Comparison of ENCODE assay signal across 8 cellular contexts in the genomic region with DNA sequence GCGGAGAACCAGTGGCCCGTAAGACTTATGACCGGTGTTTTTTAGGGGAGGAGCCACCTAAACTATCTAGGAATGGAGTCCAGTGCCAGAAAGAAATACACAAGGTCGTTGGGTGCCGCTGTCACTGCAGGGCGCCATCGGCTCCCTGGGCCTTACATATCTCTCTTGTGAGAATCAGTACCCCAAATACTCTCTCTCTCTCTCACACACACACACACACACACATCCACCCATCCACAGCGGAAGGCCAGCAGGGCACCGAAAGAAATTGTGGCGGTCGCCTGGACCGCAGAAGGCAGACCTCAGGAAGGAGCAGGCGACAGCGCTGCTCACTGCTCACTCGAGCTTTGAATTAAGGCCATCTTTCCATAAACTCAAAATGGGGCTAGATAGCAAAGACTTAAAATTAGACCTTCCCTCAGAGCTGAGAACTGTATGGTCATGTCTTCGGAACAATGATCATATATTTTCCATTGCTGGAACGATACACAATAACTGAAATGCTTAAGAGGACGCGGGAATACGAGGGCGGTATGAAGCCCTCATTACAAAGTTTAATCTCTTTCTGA. TPM values are rescaled to one million over a fixed set of nuclear protein-coding genes. Genes with fewer than 3 reads are reported as not detected.
DNase-seq lines count a peak whose midpoint lies in the region; TF ChIP-seq lines count a peak whose summit lies in the region.

No MANE protein-coding gene starts in this region.

- H3K27me3 ChIP-seq in GM23248 (replicated peaks; ENCODE audit: insufficient read depth) (peaks cover 27% of the 10 kb centered on the region; the same call in 1 of the 2 replicates), mucosa of rectum (ENCODE audit: control insufficient read depth in 2 of 2, insufficient read depth in 2 of 2, low read length in 2 of 2) (peaks cover 5 to 16% of the 10 kb centered on the region in 2 donors), PC-9 (ENCODE audit: insufficient read depth, low read depth) (no peaks in the 10 kb centered on the region), ovary (no peaks in the 10 kb centered on the region), sigmoid colon (peaks cover 20 to 65% (median 41%) of the 10 kb centered on the region in 3 donors)

- TF ChIP-seq CTCF in PC-9 (conservative IDR thresholded peaks at IDR 0.05) = no peak
- TF ChIP-seq CTCF in ovary (IDR thresholded peaks at IDR 0.05) = no peak
- TF ChIP-seq CTCF in sigmoid colon (IDR thresholded peaks at IDR 0.05) = no peak

- BruUV-seq in PC-9 (replicated peaks; lab: Mats Ljungman, UMichigan) = no TSS peak

- H3K9me3 ChIP-seq in GM23248 (ENCODE audit: low read depth) (no peaks in the 10 kb centered on the region), mucosa of rectum (ENCODE audit: control insufficient read depth in 2 of 2, low read length in 2 of 2) (peaks cover 0 to 3% of the 10 kb centered on the region in 2 donors), PC-9 (ENCODE audit: insufficient read depth, low read depth) (no peaks in the 10 kb centered on the region), ovary (no peaks in the 10 kb centered on the region), sigmoid colon (no peaks in the 10 kb centered on the region)

- peak overlapping the region; percentile 73 for H3K4me3 Mint-ChIP-seq in activated T-cell treated with anti-CD3 and anti-CD28 coated beads, Interleukin-2, amount 50 U/mL, for 24 hours

- no peak for TF ChIP-seq EP300 in ovary (IDR thresholded peaks at IDR 0.05)
- TF ChIP-seq EP300 in sigmoid colon (IDR thresholded peaks at IDR 0.05) = no peak

- peaks cover 40% of the 10 kb centered on the region for H3K4me1 Mint-ChIP-seq in activated T-cell treated with anti-CD3 and anti-CD28 coated beads, Interleukin-2, amount 50 U/mL, for 24 hours (ENCODE audit: low read depth)

- H3K27me3 Mint-ChIP-seq in activated T-cell treated with anti-CD3 and anti-CD28 coated beads, Interleukin-2, amount 50 U/mL, for 24 hours = peaks cover 74% of the 10 kb centered on the region

- CTCF ChIA-PET in PC-9 (lab: Charles Lee) = no interaction called here

- H3K79me2 ChIP-seq in GM23248 (ENCODE audit: insufficient read depth) (no peaks in the 10 kb centered on the region), PC-9 (ENCODE audit: low read depth) (no peaks in the 10 kb centered on the region)

- H3K4me2 ChIP-seq in GM23248 (ENCODE audit: unreplicated experiment) = peak overlapping the region; percentile 72
- H3K4me2 ChIP-seq in PC-9 = no peak overlapping the region

- in situ Hi-C loops in GM23248 (cut with MboI) = loop anchor here (10.0 kb wide), 1 partner anchor 253 kb away; no protein-coding TSS in a partner anchor

- 0 out of 2 replicates have a peak, but pooled peaks cover 7% of the 10 kb centered on the region for H3K36me3 ChIP-seq in GM23248 (ENCODE audit: low read depth)
- peaks cover 0 to 10% of the 10 kb centered on the region in 2 donors for H3K36me3 ChIP-seq in mucosa of rectum (ENCODE audit: control insufficient read depth in 2 of 2, insufficient read depth in 2 of 2, low read length in 2 of 2)
- H3K36me3 ChIP-seq in PC-9 (ENCODE audit: low read depth) = no peaks in the 10 kb centered on the region
- no peaks in the 10 kb centered on the region for H3K36me3 ChIP-seq in ovary
- peaks cover 0 to 14% (median under 1%) of the 10 kb centered on the region in 4 donors for H3K36me3 ChIP-seq in sigmoid colon

- H3K9me2 ChIP-seq in GM23248 (ENCODE audit: insufficient read depth) (no peaks in the 10 kb centered on the region), PC-9 (ENCODE audit: insufficient read depth) (no peaks in the 10 kb centered on the region)

- POLR2A ChIA-PET in PC-9 (lab: Charles Lee; ENCODE audit: unreplicated experiment) = no interaction called here

- TF ChIP-seq POLR2A in ovary (IDR thresholded peaks at IDR 0.05) = no peak
- no peak for TF ChIP-seq POLR2A in sigmoid colon (IDR thresholded peaks at IDR 0.05)

- peak overlapping the region; percentile 68 for H3K4me3 ChIP-seq in GM23248
- H3K4me3 ChIP-seq in mucosa of rectum (ENCODE audit: low read length in 2 of 2) = peak overlapping the region; percentile 65 to 73
- no peak overlapping the region for H3K4me3 ChIP-seq in PC-9
- H3K4me3 ChIP-seq in ovary = no peak overlapping the region
- H3K4me3 ChIP-seq in sigmoid colon = peak overlapping the region in 2 of 4 donors; percentile 8 to 39

- no peak overlapping the region for H3K27ac Mint-ChIP-seq in activated T-cell treated with anti-CD3 and anti-CD28 coated beads, Interleukin-2, amount 50 U/mL, for 24 hours

- WGBS in GM23248 (ENCODE audit: low coverage in 1 of 2, low lambda C conversion rate in 2 of 2, missing lambda C conversion rate in 2 of 2), 2 experiments = 44% methylated on average over 21 of the region's 21 CpGs
- 17 to 23% (median 20%) methylated on average over 21 of the region's 21 CpGs for WGBS in ovary, 3 donors
- 8 to 15% methylated on average over 21 of the region's 21 CpGs for WGBS in sigmoid colon, 2 donors

- H3K4me1 ChIP-seq in GM23248 (ENCODE audit: insufficient read depth) (no peaks in the 10 kb centered on the region; the same call in 1 of the 2 replicates), mucosa of rectum (ENCODE audit: control insufficient read depth in 2 of 2, insufficient read depth in 2 of 2, low read length in 2 of 2) (peaks cover 7 to 19% of the 10 kb centered on the region in 2 donors), PC-9 (replicated peaks; ENCODE audit: insufficient read depth) (no peaks in the 10 kb centered on the region), ovary (ENCODE audit: insufficient read depth) (peaks cover 5% of the 10 kb centered on the region), sigmoid colon (peaks cover 0 to 35% (median 34%) of the 10 kb centered on the region in 4 donors)

- H4K20me1 ChIP-seq in GM23248 (ENCODE audit: insufficient read depth) (no peaks in the 10 kb centered on the region), PC-9 (ENCODE audit: insufficient read depth) (no peaks in the 10 kb centered on the region)

- H3F3A ChIP-seq in GM23248 (ENCODE audit: insufficient read depth) (0 out of 2 replicates have a peak, but pooled peaks cover 5% of the 10 kb centered on the region), PC-9 (ENCODE audit: insufficient read depth, low read depth) (no peaks in the 10 kb centered on the region)

- peaks cover 45% of the 10 kb centered on the region for H3K36me3 Mint-ChIP-seq in activated T-cell treated with anti-CD3 and anti-CD28 coated beads, Interleukin-2, amount 50 U/mL, for 24 hours (ENCODE audit: low read depth)

- H3K9ac ChIP-seq in GM23248 = no peak overlapping the region
- peak overlapping the region in 1 of 2 donors; percentile 53 for H3K9ac ChIP-seq in mucosa of rectum (ENCODE audit: low read depth in 1 of 2, low read length in 2 of 2)

- DNase-seq in ELF-1 (ENCODE audit: low read depth, low spot score) = peak; percentile 33
- DNase-seq in GM23248 = no peak
- DNase-seq in activated T-cell treated with anti-CD3 and anti-CD28 coated beads, Interleukin-2, amount 50 U/mL, for 24 hours = no peak
- no peak for DNase-seq in PC-9
- no peak for DNase-seq in ovary
- no peak for DNase-seq in iPS-NIHi7 (ENCODE audit: extremely low spot score)
- no peak for DNase-seq in sigmoid colon

- intact Hi-C loops in PC-9 (cut with micrococcal nuclease; ENCODE audit: unreplicated experiment) = no loop called here
- intact Hi-C loops in ovary (cut with DNase I) = no loop called here
- intact Hi-C loops in sigmoid colon (cut with DNase I) = no loop called here

- no peaks in the 10 kb centered on the region for H3K9me3 Mint-ChIP-seq in activated T-cell treated with anti-CD3 and anti-CD28 coated beads, Interleukin-2, amount 50 U/mL, for 24 hours

- H3K27ac ChIP-seq in GM23248 (no peak overlapping the region), mucosa of rectum (ENCODE audit: low read depth in 2 of 2, low read length in 2 of 2) (no peak overlapping the region), PC-9 (no peak overlapping the region), ovary (no peak overlapping the region), sigmoid colon (no peak overlapping the region)

- H2AFZ ChIP-seq in GM23248 = 0 out of 2 replicates have a peak overlapping the region, but pooled peaks have one; percentile 60
- H2AFZ ChIP-seq in PC-9 = no peak overlapping the region

RNA-seq across cellular contexts. Expression of a gene that starts 10.3 kb away (rescaled TPM):
- total RNA-seq in GM23248 (2014; rRNA removed; shearing (Covaris generic)) = 0.86 and 1.1 TPM in 2 replicates
- polyA plus RNA-seq in GM23248 (2016; fragmentation: Nextera tagmentation; extraction: Ambion mirVana) (1.9 and 2.9 TPM in 2 replicates), ovary (1 to 10 TPM; 4.4 to 8.0 TPM), sigmoid colon (10 to 100 TPM in 1 of 3 donors, 1 to 10 TPM in 2; 1.8 to 11.3 (median 2.8) TPM)
- total RNA-seq in PC-9 (2021) (2.3 and 3.0 TPM in 2 replicates), ovary (100 to 1,000 TPM in 2 of 7 donors, 10 to 100 TPM in 5; 12.2 to 259 (median 45.9) TPM), sigmoid colon (1 to 10 TPM; 1.8 to 5.0 (median 2.6) TPM)

Comparison
In these comparisons a context has a peak if more than half of its experiments do, and no peak if none do; other contexts are left out.
1. H3K4me3 ChIP-seq: peak in GM23248 (single experiment) and mucosa of rectum (2 of 2); none in PC-9 (single experiment) and ovary (single experiment).